Comparison of ENCODE assay signal across 9 cellular contexts in genomic region chr14:91021991-91022621, GRCh38. TPM values are rescaled to one million over a fixed set of nuclear protein-coding genes. Genes with fewer than 3 reads are reported as not detected.
DNase-seq lines count a peak whose midpoint lies in the region; ATAC-seq and TF ChIP-seq lines count a peak whose summit lies in the region.
"Had no signal": no experiment of that assay in that cellular context is flagged by ENCODE, and none has a peak within 500 bp of the region (broad histone marks: within the 10 kb centered on the region; RNA-seq: fewer than 3 reads in every experiment).

No MANE protein-coding gene starts in this region.

- peak overlapping the region; percentile 79 for H3K4me3 Mint-ChIP-seq in activated B cell treated with CpG ODN at 0.5 μM for 24 hours

- intact Hi-C loops in activated B cell treated with CpG ODN at 0.5 μM for 24 hours (cut with micrococcal nuclease) (loop anchor here (1.0 to 2.0 kb wide), 3 partner anchors 13 to 38 kb away; partner anchors contain the start of gene RPS6KA5), posterior cingulate gyrus (cut with DNase I) (no loop called here), left ventricle myocardium superior (cut with micrococcal nuclease) (no loop called here)

- H3K4me1 Mint-ChIP-seq in activated B cell treated with CpG ODN at 0.5 μM for 24 hours, result peaks cover 61% of the 10 kb centered on the region

- no peaks in the 10 kb centered on the region for H3K27me3 ChIP-seq in neutrophil

- CTCF ChIA-PET in activated B cell treated with CpG ODN at 0.5 μM for 24 hours (lab: Charles Lee), result interaction anchor here (1.1 kb wide), 1 partner anchor 10 kb away, joined by 4 read pairs; no protein-coding TSS in a partner anchor

- peaks cover 13 to 16% of the 10 kb centered on the region in 2 experiments for H3K4me1 ChIP-seq in neutrophil (ENCODE audit: control insufficient read depth in 1 of 2, insufficient read depth in 1 of 2, low read depth in 1 of 2, low read length in 1 of 2)

- H3K9me3 ChIP-seq in neutrophil, result no peaks in the 10 kb centered on the region

- DNase-seq in activated B cell treated with CpG ODN at 0.5 μM for 24 hours (no peak), posterior cingulate gyrus (no peak), EL (no peak), left ventricle myocardium superior (no peak)
- DNase-seq: IMR-90 had no signal

- H3K27ac Mint-ChIP-seq in activated B cell treated with CpG ODN at 0.5 μM for 24 hours, result peak overlapping the region; percentile 92

- no peaks in the 10 kb centered on the region for H3K9me3 Mint-ChIP-seq in activated B cell treated with CpG ODN at 0.5 μM for 24 hours

- peaks cover 5% of the 10 kb centered on the region for H3K36me3 ChIP-seq in neutrophil

- POLR2A ChIA-PET in activated B cell treated with CpG ODN at 0.5 μM for 24 hours (lab: Charles Lee), result interaction anchor here (0.6 to 2.0 kb wide), 9 partner anchors 9 to 152 kb away, joined by 3 to 17 read pairs (median 4); partner anchors contain the start of gene RPS6KA5

- H3K27ac ChIP-seq in neutrophil, result peak overlapping the region; percentile 77

- no peak for TF ChIP-seq CTCF in activated B cell treated with CpG ODN at 0.5 μM for 24 hours (IDR thresholded peaks at IDR 0.05)
- TF ChIP-seq CTCF in neutrophil (IDR thresholded peaks at IDR 0.05), result no peak

- H3K27me3 Mint-ChIP-seq in activated B cell treated with CpG ODN at 0.5 μM for 24 hours, result no peaks in the 10 kb centered on the region

- peak; percentile 33 for ATAC-seq in GM18861 (IDR thresholded peaks at IDR 0.05; ENCODE audit: unreplicated experiment)
- ATAC-seq in HG02642 (IDR thresholded peaks at IDR 0.05; ENCODE audit: poor library complexity, unreplicated experiment), result peak; percentile 51
- peak; percentile 65 for ATAC-seq in activated B cell treated with CpG ODN at 0.5 μM for 24 hours (ENCODE audit: low read depth)
- no peak for ATAC-seq in HG02970 (IDR thresholded peaks at IDR 0.05; ENCODE audit: low FRiP score, unreplicated experiment)
- no peak for ATAC-seq in left ventricle myocardium superior

- peak overlapping the region; percentile 1 to 39 for H3K4me3 ChIP-seq in neutrophil (ENCODE audit: low read depth in 1 of 2, low read length in 1 of 2)

- H3K36me3 Mint-ChIP-seq in activated B cell treated with CpG ODN at 0.5 μM for 24 hours (ENCODE audit: low read depth), result peaks cover 6% of the 10 kb centered on the region

RNA-seq across cellular contexts. Expression of gene RPS6KA5, which starts 38.3 kb away (rescaled TPM):
- 13.3 and 16.3 TPM in 2 replicates for total RNA-seq in activated B cell treated with CpG ODN at 0.5 μM for 24 hours
- total RNA-seq in left ventricle myocardium superior, result 11.9 TPM

Comparison
In these comparisons a context has a peak if more than half of its experiments do, and no peak if none do; other contexts are left out.
1. ATAC-seq: peak in GM18861 (single experiment), HG02642 (single experiment) and activated B cell treated with CpG ODN at 0.5 μM for 24 hours (single experiment); none in HG02970 (single experiment) and left ventricle myocardium superior (single experiment).